In the genomic region with DNA sequence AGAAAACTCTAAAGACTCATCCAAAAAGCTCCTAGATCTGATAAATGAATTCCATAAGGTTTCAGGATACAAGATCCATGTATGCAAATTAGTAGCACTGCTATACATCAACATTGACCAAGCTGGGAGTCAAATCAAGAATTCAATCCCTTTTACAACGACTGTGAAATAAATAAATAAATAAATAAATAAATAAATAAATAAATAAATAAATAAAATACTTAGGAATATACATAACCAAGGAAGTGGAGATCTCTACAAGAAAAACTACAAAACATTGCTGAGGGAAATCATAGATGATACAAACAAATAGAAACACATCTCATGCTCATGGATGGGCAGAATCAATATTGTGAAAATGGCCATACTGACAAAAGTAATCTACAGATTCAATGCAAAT, we compare ENCODE assay signal across 1 cellular context.
TF ChIP-seq lines count a peak whose summit lies in the region.

No MANE protein-coding gene starts in this region.

TF ChIP-seq in HEK293, 187 proteins besides CTCF, POLR2A, EP300 and RAD21 (continued from another document):
- TF ChIP-seq, protein P1, sequence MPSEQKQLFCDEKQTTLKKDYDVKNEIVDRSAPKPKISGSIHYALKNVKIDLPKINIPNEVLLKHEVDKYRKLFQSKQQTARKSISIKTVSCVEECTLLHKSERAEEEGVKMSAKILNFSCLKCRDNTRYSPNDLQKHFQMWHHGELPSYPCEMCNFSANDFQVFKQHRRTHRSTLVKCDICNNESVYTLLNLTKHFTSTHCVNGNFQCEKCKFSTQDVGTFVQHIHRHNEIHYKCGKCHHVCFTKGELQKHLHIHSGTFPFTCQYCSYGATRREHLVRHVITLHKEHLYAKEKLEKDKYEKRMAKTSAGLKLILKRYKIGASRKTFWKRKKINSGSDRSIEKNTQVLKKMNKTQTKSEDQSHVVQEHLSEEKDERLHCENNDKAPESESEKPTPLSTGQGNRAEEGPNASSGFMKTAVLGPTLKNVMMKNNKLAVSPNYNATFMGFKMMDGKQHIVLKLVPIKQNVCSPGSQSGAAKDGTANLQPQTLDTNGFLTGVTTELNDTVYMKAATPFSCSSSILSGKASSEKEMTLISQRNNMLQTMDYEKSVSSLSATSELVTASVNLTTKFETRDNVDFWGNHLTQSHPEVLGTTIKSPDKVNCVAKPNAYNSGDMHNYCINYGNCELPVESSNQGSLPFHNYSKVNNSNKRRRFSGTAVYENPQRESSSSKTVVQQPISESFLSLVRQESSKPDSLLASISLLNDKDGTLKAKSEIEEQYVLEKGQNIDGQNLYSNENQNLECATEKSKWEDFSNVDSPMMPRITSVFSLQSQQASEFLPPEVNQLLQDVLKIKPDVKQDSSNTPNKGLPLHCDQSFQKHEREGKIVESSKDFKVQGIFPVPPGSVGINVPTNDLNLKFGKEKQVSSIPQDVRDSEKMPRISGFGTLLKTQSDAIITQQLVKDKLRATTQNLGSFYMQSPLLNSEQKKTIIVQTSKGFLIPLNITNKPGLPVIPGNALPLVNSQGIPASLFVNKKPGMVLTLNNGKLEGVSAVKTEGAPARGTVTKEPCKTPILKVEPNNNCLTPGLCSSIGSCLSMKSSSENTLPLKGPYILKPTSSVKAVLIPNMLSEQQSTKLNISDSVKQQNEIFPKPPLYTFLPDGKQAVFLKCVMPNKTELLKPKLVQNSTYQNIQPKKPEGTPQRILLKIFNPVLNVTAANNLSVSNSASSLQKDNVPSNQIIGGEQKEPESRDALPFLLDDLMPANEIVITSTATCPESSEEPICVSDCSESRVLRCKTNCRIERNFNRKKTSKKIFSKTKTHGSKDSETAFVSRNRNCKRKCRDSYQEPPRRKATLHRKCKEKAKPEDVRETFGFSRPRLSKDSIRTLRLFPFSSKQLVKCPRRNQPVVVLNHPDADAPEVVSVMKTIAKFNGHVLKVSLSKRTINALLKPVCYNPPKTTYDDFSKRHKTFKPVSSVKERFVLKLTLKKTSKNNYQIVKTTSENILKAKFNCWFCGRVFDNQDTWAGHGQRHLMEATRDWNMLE (tag by site-specific recombination; conservative IDR thresholded peaks at IDR 0.05; ENCODE audit: low read depth), result peak; percentile 92
- TF ChIP-seq, protein P2, sequence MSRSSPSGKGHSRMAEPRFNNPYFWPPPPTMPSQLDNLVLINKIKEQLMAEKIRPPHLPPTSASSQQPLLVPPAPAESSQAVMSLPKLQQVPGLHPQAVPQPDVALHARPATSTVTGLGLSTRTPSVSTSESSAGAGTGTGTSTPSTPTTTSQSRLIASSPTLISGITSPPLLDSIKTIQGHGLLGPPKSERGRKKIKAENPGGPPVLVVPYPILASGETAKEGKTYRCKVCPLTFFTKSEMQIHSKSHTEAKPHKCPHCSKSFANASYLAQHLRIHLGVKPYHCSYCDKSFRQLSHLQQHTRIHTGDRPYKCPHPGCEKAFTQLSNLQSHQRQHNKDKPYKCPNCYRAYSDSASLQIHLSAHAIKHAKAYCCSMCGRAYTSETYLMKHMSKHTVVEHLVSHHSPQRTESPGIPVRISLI (tag by site-specific recombination; IDR thresholded peaks at IDR 0.05), result no peak
- TF ChIP-seq ZNF211 (tag by site-specific recombination; IDR thresholded peaks at IDR 0.05; ENCODE audit: low read depth) (no peak), ZNF324 (tag by site-specific recombination; IDR thresholded peaks at IDR 0.05) (no peak), ZNF248 (tag by site-specific recombination; IDR thresholded peaks at IDR 0.05) (no peak), ZNF404 (tag by site-specific recombination; IDR thresholded peaks at IDR 0.05) (0 out of 2 replicates have a peak, but pooled peaks have one; percentile 24), ZNF266 (tag by site-specific recombination; IDR thresholded peaks at IDR 0.05; ENCODE audit: low read depth) (peak; percentile 71; the same call in 1 of the 2 replicates), ZNF791 (tag by site-specific recombination; IDR thresholded peaks at IDR 0.05) (no peak), ZNF121 (tag by site-specific recombination; IDR thresholded peaks at IDR 0.05) (peak; percentile 38; the same call in 1 of the 2 replicates), ZNF585B (tag by site-specific recombination; IDR thresholded peaks at IDR 0.05) (no peak), ZNF555 (tag by site-specific recombination; conservative IDR thresholded peaks at IDR 0.05) (peak; percentile 94), ZNF341 (tag by site-specific recombination; IDR thresholded peaks at IDR 0.05; ENCODE audit: low read depth) (peak; percentile 20; the same call in 1 of the 2 replicates), ZXDB (tag by site-specific recombination; IDR thresholded peaks at IDR 0.05) (peak; percentile 78), ZNF169 (tag by site-specific recombination; IDR thresholded peaks at IDR 0.05) (no peak), GFI1B (tag by site-specific recombination; IDR thresholded peaks at IDR 0.05) (peak; percentile 53; the same call in 1 of the 2 replicates), GLI2 (tag by site-specific recombination; IDR thresholded peaks at IDR 0.05; ENCODE audit: borderline replicate concordance, low read depth) (peak; percentile 32; the same call in 1 of the 2 replicates), ZNF514 (tag by site-specific recombination; IDR thresholded peaks at IDR 0.05) (no peak), ZNF202 (tag by site-specific recombination; IDR thresholded peaks at IDR 0.05; ENCODE audit: borderline replicate concordance) (peak; percentile 78; the same call in 1 of the 2 replicates), ZNF292 (tag by site-specific recombination; IDR thresholded peaks at IDR 0.05; ENCODE audit: borderline replicate concordance, low read depth) (peak; percentile 84; the same call in 1 of the 2 replicates), ZNF629 (tag by site-specific recombination; IDR thresholded peaks at IDR 0.05) (peak; percentile 67; the same call in 1 of the 2 replicates), ZNF510 (tag by site-specific recombination; IDR thresholded peaks at IDR 0.05; ENCODE audit: insufficient replicate concordance) (peak; percentile 86), ZNF707 (tag by site-specific recombination; IDR thresholded peaks at IDR 0.05) (no peak), ZNF138 (tag by site-specific recombination; IDR thresholded peaks at IDR 0.05; ENCODE audit: borderline replicate concordance) (0 out of 2 replicates have a peak, but pooled peaks have one; percentile 30), ZNF394 (tag by site-specific recombination; IDR thresholded peaks at IDR 0.05; ENCODE audit: borderline replicate concordance) (peak; percentile 91)
- TF ChIP-seq, protein P3, sequence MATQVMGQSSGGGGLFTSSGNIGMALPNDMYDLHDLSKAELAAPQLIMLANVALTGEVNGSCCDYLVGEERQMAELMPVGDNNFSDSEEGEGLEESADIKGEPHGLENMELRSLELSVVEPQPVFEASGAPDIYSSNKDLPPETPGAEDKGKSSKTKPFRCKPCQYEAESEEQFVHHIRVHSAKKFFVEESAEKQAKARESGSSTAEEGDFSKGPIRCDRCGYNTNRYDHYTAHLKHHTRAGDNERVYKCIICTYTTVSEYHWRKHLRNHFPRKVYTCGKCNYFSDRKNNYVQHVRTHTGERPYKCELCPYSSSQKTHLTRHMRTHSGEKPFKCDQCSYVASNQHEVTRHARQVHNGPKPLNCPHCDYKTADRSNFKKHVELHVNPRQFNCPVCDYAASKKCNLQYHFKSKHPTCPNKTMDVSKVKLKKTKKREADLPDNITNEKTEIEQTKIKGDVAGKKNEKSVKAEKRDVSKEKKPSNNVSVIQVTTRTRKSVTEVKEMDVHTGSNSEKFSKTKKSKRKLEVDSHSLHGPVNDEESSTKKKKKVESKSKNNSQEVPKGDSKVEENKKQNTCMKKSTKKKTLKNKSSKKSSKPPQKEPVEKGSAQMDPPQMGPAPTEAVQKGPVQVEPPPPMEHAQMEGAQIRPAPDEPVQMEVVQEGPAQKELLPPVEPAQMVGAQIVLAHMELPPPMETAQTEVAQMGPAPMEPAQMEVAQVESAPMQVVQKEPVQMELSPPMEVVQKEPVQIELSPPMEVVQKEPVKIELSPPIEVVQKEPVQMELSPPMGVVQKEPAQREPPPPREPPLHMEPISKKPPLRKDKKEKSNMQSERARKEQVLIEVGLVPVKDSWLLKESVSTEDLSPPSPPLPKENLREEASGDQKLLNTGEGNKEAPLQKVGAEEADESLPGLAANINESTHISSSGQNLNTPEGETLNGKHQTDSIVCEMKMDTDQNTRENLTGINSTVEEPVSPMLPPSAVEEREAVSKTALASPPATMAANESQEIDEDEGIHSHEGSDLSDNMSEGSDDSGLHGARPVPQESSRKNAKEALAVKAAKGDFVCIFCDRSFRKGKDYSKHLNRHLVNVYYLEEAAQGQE (tag by site-specific recombination; IDR thresholded peaks at IDR 0.05), result peak; percentile 82
- TF ChIP-seq, protein P4, sequence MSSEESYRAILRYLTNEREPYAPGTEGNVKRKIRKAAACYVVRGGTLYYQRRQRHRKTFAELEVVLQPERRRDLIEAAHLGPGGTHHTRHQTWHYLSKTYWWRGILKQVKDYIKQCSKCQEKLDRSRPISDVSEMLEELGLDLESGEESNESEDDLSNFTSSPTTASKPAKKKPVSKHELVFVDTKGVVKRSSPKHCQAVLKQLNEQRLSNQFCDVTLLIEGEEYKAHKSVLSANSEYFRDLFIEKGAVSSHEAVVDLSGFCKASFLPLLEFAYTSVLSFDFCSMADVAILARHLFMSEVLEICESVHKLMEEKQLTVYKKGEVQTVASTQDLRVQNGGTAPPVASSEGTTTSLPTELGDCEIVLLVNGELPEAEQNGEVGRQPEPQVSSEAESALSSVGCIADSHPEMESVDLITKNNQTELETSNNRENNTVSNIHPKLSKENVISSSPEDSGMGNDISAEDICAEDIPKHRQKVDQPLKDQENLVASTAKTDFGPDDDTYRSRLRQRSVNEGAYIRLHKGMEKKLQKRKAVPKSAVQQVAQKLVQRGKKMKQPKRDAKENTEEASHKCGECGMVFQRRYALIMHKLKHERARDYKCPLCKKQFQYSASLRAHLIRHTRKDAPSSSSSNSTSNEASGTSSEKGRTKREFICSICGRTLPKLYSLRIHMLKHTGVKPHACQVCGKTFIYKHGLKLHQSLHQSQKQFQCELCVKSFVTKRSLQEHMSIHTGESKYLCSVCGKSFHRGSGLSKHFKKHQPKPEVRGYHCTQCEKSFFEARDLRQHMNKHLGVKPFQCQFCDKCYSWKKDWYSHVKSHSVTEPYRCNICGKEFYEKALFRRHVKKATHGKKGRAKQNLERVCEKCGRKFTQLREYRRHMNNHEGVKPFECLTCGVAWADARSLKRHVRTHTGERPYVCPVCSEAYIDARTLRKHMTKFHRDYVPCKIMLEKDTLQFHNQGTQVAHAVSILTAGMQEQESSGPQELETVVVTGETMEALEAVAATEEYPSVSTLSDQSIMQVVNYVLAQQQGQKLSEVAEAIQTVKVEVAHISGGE (tag by site-specific recombination; conservative IDR thresholded peaks at IDR 0.05; ENCODE audit: low read depth), result peak; percentile 75
- TF ChIP-seq, protein P5, sequence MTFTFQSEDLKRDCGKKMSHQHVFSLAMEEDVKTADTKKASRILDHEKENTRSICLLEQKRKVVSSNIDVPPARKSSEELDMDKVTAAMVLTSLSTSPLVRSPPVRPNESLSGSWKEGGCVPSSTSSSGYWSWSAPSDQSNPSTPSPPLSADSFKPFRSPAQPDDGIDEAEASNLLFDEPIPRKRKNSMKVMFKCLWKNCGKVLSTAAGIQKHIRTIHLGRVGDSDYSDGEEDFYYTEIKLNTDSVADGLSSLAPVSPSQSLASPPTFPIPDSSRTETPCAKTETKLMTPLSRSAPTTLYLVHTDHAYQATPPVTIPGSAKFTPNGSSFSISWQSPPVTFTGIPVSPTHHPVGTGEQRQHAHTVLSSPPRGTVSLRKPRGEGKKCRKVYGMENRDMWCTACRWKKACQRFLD (tag by site-specific recombination; IDR thresholded peaks at IDR 0.05), result peak; percentile 21; the same call in 1 of the 2 replicates
- TF ChIP-seq, protein P6, sequence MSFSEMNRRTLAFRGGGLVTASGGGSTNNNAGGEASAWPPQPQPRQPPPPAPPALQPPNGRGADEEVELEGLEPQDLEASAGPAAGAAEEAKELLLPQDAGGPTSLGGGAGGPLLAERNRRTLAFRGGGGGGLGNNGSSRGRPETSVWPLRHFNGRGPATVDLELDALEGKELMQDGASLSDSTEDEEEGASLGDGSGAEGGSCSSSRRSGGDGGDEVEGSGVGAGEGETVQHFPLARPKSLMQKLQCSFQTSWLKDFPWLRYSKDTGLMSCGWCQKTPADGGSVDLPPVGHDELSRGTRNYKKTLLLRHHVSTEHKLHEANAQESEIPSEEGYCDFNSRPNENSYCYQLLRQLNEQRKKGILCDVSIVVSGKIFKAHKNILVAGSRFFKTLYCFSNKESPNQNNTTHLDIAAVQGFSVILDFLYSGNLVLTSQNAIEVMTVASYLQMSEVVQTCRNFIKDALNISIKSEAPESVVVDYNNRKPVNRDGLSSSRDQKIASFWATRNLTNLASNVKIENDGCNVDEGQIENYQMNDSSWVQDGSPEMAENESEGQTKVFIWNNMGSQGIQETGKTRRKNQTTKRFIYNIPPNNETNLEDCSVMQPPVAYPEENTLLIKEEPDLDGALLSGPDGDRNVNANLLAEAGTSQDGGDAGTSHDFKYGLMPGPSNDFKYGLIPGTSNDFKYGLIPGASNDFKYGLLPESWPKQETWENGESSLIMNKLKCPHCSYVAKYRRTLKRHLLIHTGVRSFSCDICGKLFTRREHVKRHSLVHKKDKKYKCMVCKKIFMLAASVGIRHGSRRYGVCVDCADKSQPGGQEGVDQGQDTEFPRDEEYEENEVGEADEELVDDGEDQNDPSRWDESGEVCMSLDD (tag by site-specific recombination; IDR thresholded peaks at IDR 0.05), result no peak
- TF ChIP-seq, protein P7, sequence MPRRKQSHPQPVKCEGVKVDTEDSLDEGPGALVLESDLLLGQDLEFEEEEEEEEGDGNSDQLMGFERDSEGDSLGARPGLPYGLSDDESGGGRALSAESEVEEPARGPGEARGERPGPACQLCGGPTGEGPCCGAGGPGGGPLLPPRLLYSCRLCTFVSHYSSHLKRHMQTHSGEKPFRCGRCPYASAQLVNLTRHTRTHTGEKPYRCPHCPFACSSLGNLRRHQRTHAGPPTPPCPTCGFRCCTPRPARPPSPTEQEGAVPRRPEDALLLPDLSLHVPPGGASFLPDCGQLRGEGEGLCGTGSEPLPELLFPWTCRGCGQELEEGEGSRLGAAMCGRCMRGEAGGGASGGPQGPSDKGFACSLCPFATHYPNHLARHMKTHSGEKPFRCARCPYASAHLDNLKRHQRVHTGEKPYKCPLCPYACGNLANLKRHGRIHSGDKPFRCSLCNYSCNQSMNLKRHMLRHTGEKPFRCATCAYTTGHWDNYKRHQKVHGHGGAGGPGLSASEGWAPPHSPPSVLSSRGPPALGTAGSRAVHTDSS (tag by site-specific recombination; IDR thresholded peaks at IDR 0.05), result no peak
- TF ChIP-seq, protein P8, sequence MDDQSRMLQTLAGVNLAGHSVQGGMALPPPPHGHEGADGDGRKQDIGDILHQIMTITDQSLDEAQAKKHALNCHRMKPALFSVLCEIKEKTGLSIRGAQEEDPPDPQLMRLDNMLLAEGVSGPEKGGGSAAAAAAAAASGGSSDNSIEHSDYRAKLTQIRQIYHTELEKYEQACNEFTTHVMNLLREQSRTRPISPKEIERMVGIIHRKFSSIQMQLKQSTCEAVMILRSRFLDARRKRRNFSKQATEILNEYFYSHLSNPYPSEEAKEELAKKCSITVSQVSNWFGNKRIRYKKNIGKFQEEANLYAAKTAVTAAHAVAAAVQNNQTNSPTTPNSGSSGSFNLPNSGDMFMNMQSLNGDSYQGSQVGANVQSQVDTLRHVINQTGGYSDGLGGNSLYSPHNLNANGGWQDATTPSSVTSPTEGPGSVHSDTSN (CRISPR knock-in tag; IDR thresholded peaks at IDR 0.05), result no peak
TF ChIP-seq in HEK293: peak in this region for 35.
